8 cellular contexts compared by ENCODE assay signal in genomic region chr6:7389451-7390217, GRCh38. TPM values are rescaled to one million over a fixed set of nuclear protein-coding genes. Genes with fewer than 3 reads are reported as not detected.
DNase-seq lines count a peak whose midpoint lies in the region; ATAC-seq and TF ChIP-seq lines count a peak whose summit lies in the region.

Gene CAGE1, minus strand, starts transcription at chr6:7389742. Its CDS starts 2,569 bp downstream, at chr6:7387173.
Gene RIOK1, plus strand, starts transcription at chr6:7389808. Its CDS starts 195 bp downstream, at chr6:7390003.

- DNase-seq in H7: peak; percentile 94
- peak; percentile 96 for DNase-seq in RWPE2 (ENCODE audit: low spot score)
- peak; percentile 98 for DNase-seq in activated effector memory CD4-positive, alpha-beta T cell treated with anti-CD3 and anti-CD28 coated beads, Interleukin-2, amount 50 U/mL, for 16 hours
- DNase-seq in fibroblast of villous mesenchyme (ENCODE audit: low read depth): peak; percentile 94
- DNase-seq in stimulated activated naive CD8-positive, alpha-beta T cell treated with anti-CD3 and anti-CD28 coated beads, Interleukin-15, amount 100 ng/mL, for 72 hours: peak; percentile 92 to 96

- H3K9me3 ChIP-seq in ES-I3 (ENCODE audit: control insufficient read depth, insufficient read depth, low read length) (no peaks in the 10 kb centered on the region), Loucy (ENCODE audit: insufficient read depth, low read depth, low read length) (no peaks in the 10 kb centered on the region), RWPE2 (ENCODE audit: severe bottlenecking) (no peaks in the 10 kb centered on the region), neural cell (ENCODE audit: low read length) (no peaks in the 10 kb centered on the region)

- no peaks in the 10 kb centered on the region for H3K27me3 Mint-ChIP-seq in stimulated activated naive CD8-positive, alpha-beta T cell treated with anti-CD3 and anti-CD28 coated beads, Interleukin-15, amount 100 ng/mL, for 72 hours

- peak; percentile 98 for ATAC-seq in RWPE2 (ENCODE audit: low read depth)
- ATAC-seq in stimulated activated naive CD8-positive, alpha-beta T cell treated with anti-CD3 and anti-CD28 coated beads, Interleukin-15, amount 100 ng/mL, for 72 hours: peak; percentile 99

- H3K9ac ChIP-seq in ES-I3 (ENCODE audit: low read depth, low read length): peak within 1 kb of the TSS; percentile 89
- H3K9ac ChIP-seq in Loucy (ENCODE audit: low read depth, low read length, poor library complexity, severe bottlenecking): peak within 1 kb of the TSS; percentile 87
- H3K9ac ChIP-seq in neural cell (ENCODE audit: low read length): peak within 1 kb of the TSS; percentile 74

- H3K79me2 ChIP-seq in Loucy (ENCODE audit: insufficient read depth, low read length): peaks cover 52% of the 10 kb centered on the region
- peaks cover 6% of the 10 kb centered on the region for H3K79me2 ChIP-seq in neural cell (replicated peaks; ENCODE audit: insufficient read depth, low read length)

- peak; percentile 14 for TF ChIP-seq EP300 in neural cell (conservative IDR thresholded peaks at IDR 0.05; ENCODE audit: poor library complexity, severe bottlenecking)

- TF ChIP-seq RAD21 in neural cell (conservative IDR thresholded peaks at IDR 0.05): no peak

- H3K9me2 ChIP-seq in Loucy (replicated peaks; ENCODE audit: low read depth, low read length) (no peaks in the 10 kb centered on the region), neural cell (ENCODE audit: insufficient read depth, low read length) (no peaks in the 10 kb centered on the region)

- peak within 1 kb of the TSS; percentile 97 to 98 for H3K27ac Mint-ChIP-seq in stimulated activated naive CD8-positive, alpha-beta T cell treated with anti-CD3 and anti-CD28 coated beads, Interleukin-15, amount 100 ng/mL, for 72 hours

- H3K27me3 ChIP-seq in H7 (ENCODE audit: control insufficient read depth, insufficient read depth, low read length) (no peaks in the 10 kb centered on the region), Loucy (ENCODE audit: insufficient read depth, low read length, poor library complexity, severe bottlenecking) (no peaks in the 10 kb centered on the region), RWPE2 (ENCODE audit: insufficient read depth, poor library complexity, severe bottlenecking) (no peaks in the 10 kb centered on the region), neural cell (ENCODE audit: insufficient read depth, low read depth, low read length) (no peaks in the 10 kb centered on the region)

- H3K4me3 ChIP-seq in H7 (ENCODE audit: insufficient read depth, low read depth, low read length) (peak within 1 kb of the TSS; percentile 69), Loucy (ENCODE audit: low read length, poor library complexity, severe bottlenecking) (peak within 1 kb of the TSS; percentile 93), RWPE2 (ENCODE audit: severe bottlenecking) (peak within 1 kb of the TSS; percentile 75), fibroblast of villous mesenchyme (ENCODE audit: low read depth, low read length) (peak within 1 kb of the TSS; percentile 75), neural cell (ENCODE audit: low read length) (peak within 1 kb of the TSS; percentile 87)

- H4K20me1 ChIP-seq in Loucy (ENCODE audit: insufficient read depth, low read length, poor library complexity, severe bottlenecking) (peaks cover 19% of the 10 kb centered on the region), neural cell (ENCODE audit: insufficient read depth) (no peaks in the 10 kb centered on the region)

- H3F3A ChIP-seq in Loucy (ENCODE audit: low read depth): no peaks in the 10 kb centered on the region
- no peaks in the 10 kb centered on the region for H3F3A ChIP-seq in neural cell (ENCODE audit: insufficient read depth, low read length, poor library complexity, severe bottlenecking)

- H3K4me1 ChIP-seq in ES-I3 (ENCODE audit: insufficient read depth, low read length) (peaks cover 5% of the 10 kb centered on the region; the same call in 1 of the 2 replicates), Loucy (ENCODE audit: insufficient read depth, low read length, poor library complexity, severe bottlenecking) (peaks cover 39% of the 10 kb centered on the region), RWPE2 (ENCODE audit: insufficient read depth, poor library complexity, severe bottlenecking) (peaks cover 12% of the 10 kb centered on the region)

- H3K4me2 ChIP-seq in Loucy (ENCODE audit: low read depth, low read length, poor library complexity, severe bottlenecking) (peak within 1 kb of the TSS; percentile 88), neural cell (ENCODE audit: low read length) (peak within 1 kb of the TSS; percentile 76)

- peak within 1 kb of the TSS; percentile 61 for H3K27ac ChIP-seq in RWPE2 (ENCODE audit: poor library complexity, severe bottlenecking)
- H3K27ac ChIP-seq in neural cell (ENCODE audit: low read length): peak within 1 kb of the TSS; percentile 61

- H2AFZ ChIP-seq in Loucy (ENCODE audit: low read length) (peak within 1 kb of the TSS; percentile 94), neural cell (ENCODE audit: low read depth, low read length) (peak within 1 kb of the TSS; percentile 32)

- TF ChIP-seq CTCF in Loucy (conservative IDR thresholded peaks at IDR 0.05; ENCODE audit: low read length) (peak; percentile 19; the same call in 1 of the 2 replicates), RWPE2 (IDR thresholded peaks at IDR 0.05; ENCODE audit: poor library complexity, severe bottlenecking) (peak; percentile 47), fibroblast of villous mesenchyme (IDR thresholded peaks at IDR 0.05; ENCODE audit: insufficient read depth, low read depth, low read length) (peak; percentile 16), neural cell (IDR thresholded peaks at IDR 0.05; ENCODE audit: poor library complexity, severe bottlenecking) (peak; percentile 61)

- H3K9me3 Mint-ChIP-seq in stimulated activated naive CD8-positive, alpha-beta T cell treated with anti-CD3 and anti-CD28 coated beads, Interleukin-15, amount 100 ng/mL, for 72 hours: no peaks in the 10 kb centered on the region

- peak within 1 kb of the TSS; percentile 79 to 94 for H3K4me3 Mint-ChIP-seq in stimulated activated naive CD8-positive, alpha-beta T cell treated with anti-CD3 and anti-CD28 coated beads, Interleukin-15, amount 100 ng/mL, for 72 hours

- peaks cover 6% of the 10 kb centered on the region; the same call in 1 of the 2 replicates for H3K36me3 ChIP-seq in ES-I3 (ENCODE audit: insufficient read depth, low read length)
- H3K36me3 ChIP-seq in H7 (replicated peaks; ENCODE audit: control insufficient read depth, insufficient read depth, low read length): peaks cover 3% of the 10 kb centered on the region
- peaks cover 3% of the 10 kb centered on the region for H3K36me3 ChIP-seq in Loucy (ENCODE audit: insufficient read depth, low read length)
- peaks cover 25% of the 10 kb centered on the region for H3K36me3 ChIP-seq in RWPE2 (ENCODE audit: low read depth)
- H3K36me3 ChIP-seq in neural cell (ENCODE audit: insufficient read depth, low read length): no peaks in the 10 kb centered on the region

- H3K4me1 Mint-ChIP-seq in stimulated activated naive CD8-positive, alpha-beta T cell treated with anti-CD3 and anti-CD28 coated beads, Interleukin-15, amount 100 ng/mL, for 72 hours: peaks cover 36% of the 10 kb centered on the region

TF ChIP-seq in neural cell, 6 proteins besides CTCF, POLR2A, EP300 and RAD21:
- TF ChIP-seq SMC3 (conservative IDR thresholded peaks at IDR 0.05; ENCODE audit: poor library complexity) (peak; percentile 69), MXI1 (conservative IDR thresholded peaks at IDR 0.05; ENCODE audit: poor library complexity, severe bottlenecking) (peak; percentile 99), REST (IDR thresholded peaks at IDR 0.05; ENCODE audit: borderline replicate concordance) (no peak), EZH2 (IDR thresholded peaks at IDR 0.05; ENCODE audit: borderline replicate concordance, insufficient read depth, low read length, poor library complexity, severe bottlenecking) (no peak), POLR2AphosphoS5 (IDR thresholded peaks at IDR 0.05) (peak; percentile 75), TAF1 (IDR thresholded peaks at IDR 0.05; ENCODE audit: low read depth) (no peak)
TF ChIP-seq in neural cell: peak in this region for 3.

RNA-seq across cellular contexts. Expression of gene CAGE1, which starts in this region (rescaled TPM):
- 0.11 and 0.21 TPM in 2 replicates for total RNA-seq in H7 (2014; rRNA removed; shearing (Covaris generic))
- under 0.01 TPM in 2 replicates for total RNA-seq in fibroblast of villous mesenchyme
- polyA plus RNA-seq in neural cell: not detected in 2 replicates
- not detected in 2 replicates for polyA minus RNA-seq in neural cell

RNA-seq across cellular contexts. Expression of gene RIOK1, which starts in this region (rescaled TPM):
- 27.3 and 34.0 TPM in 2 replicates for total RNA-seq in H7 (2014; rRNA removed; shearing (Covaris generic))
- 15.8 and 24.2 TPM in 2 replicates for total RNA-seq in fibroblast of villous mesenchyme
- 18.3 and 27.4 TPM in 2 replicates for polyA plus RNA-seq in neural cell
- polyA minus RNA-seq in neural cell: 21.6 and 26.8 TPM in 2 replicates

Comparison
In these comparisons a context has a peak if more than half of its experiments do, and no peak if none do; other contexts are left out.
1. Peak in every context shown above with its lines: DNase-seq, ATAC-seq, H3K4me3 ChIP-seq and H3K27ac ChIP-seq.